33 cellular contexts compared by ENCODE assay signal in the genomic region with DNA sequence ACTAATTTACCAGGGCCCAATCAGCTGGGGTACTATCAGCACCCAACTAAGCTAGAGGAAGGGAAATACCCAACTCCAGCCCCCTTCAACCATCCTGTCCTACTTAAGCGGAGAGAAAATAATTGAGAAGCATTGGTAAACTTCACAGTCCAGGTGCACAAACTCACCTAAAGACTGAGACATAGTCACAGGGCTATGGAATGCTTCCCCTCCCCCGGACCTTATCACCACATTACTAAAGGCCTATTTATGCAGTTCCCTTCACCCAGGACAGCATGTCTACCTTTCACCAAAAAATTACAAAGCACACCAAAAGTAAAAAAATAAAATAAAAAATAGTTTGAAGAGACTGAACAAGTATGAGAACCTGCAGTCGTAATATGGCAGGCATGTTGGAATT.
"Had no signal": no experiment of that assay in that cellular context is flagged by ENCODE, and none has a peak within 500 bp of the region (broad histone marks: within the 10 kb centered on the region; RNA-seq: fewer than 3 reads in every experiment).

No MANE protein-coding gene starts in this region.

- ATAC-seq: activated CD8-positive, alpha-beta T cell treated with anti-CD3 and anti-CD28 coated beads for 36 hours; activated naive CD4-positive, alpha-beta T cell treated with anti-CD3 and anti-CD28 coated beads, Interleukin-2, amount 50 U/mL, for 72 hours; activated T-cell treated with anti-CD3 and anti-CD28 coated beads, Interleukin-2, amount 50 U/mL, for 4 hours; activated T-cell treated with anti-CD3 and anti-CD28 coated beads, Interleukin-2, amount 50 U/mL, for 72 hours; activated T-helper 17 cell treated with anti-CD3 and anti-CD28 coated beads, Interleukin-2, amount 50 U/mL, for 72 hours had no signal

- DNase-seq: activated CD4-positive, alpha-beta memory T cell treated with anti-CD3 and anti-CD28 coated beads for 36 hours; activated CD4-positive, alpha-beta T cell treated with anti-CD3 and anti-CD28 coated beads for 4 hours; activated CD4-positive, alpha-beta T cell treated with anti-CD3 and anti-CD28 coated beads, Interleukin-2, amount 10 ng/mL, durations not matched to agents 24 days and 14 days; activated CD4-positive, alpha-beta T cell treated with anti-CD3 and anti-CD28 coated beads, Interleukin-2, amount 50 U/mL, for 1 hour; activated CD4-positive, alpha-beta T cell treated with anti-CD3 and anti-CD28 coated beads, Interleukin-2, amount 50 U/mL, for 4 hours; activated CD4-positive, CD25-positive, alpha-beta regulatory T cell treated with anti-CD3 and anti-CD28 coated beads, Interleukin-2, amount 50 U/mL, for 72 hours; activated CD8-positive, alpha-beta memory T cell treated with anti-CD3 and anti-CD28 coated beads, Interleukin-2, amount 50 U/mL, for 4 hours; activated CD8-positive, alpha-beta T cell treated with anti-CD3 and anti-CD28 coated beads for 36 hours; activated effector memory CD4-positive, alpha-beta T cell treated with anti-CD3 and anti-CD28 coated beads, Interleukin-2, amount 50 U/mL, for 16 hours; activated gamma-delta T cell treated with Interleukin-2 at 50 U/mL for 16 hours; activated naive CD4-positive, alpha-beta T cell; activated naive CD4-positive, alpha-beta T cell treated with anti-CD3 and anti-CD28 coated beads for 36 hours; activated naive CD4-positive, alpha-beta T cell treated with anti-CD3 and anti-CD28 coated beads, Interleukin-2, amount 50 U/mL, for 16 hours; activated naive CD8-positive, alpha-beta T cell treated with anti-CD3 and anti-CD28 coated beads for 36 hours; activated T-cell treated with anti-CD3 and anti-CD28 coated beads for 4 hours; activated T-cell treated with anti-CD3 and anti-CD28 coated beads, Interleukin-2, amount 50 U/mL, for 1 hour; activated T-cell treated with anti-CD3 and anti-CD28 coated beads, Interleukin-2, amount 50 U/mL, for 4 hours; activated T-cell treated with anti-CD3 and anti-CD28 coated beads, Interleukin-2, amount 50 U/mL, for 72 hours; amniotic stem cell; aorta; caudate nucleus; cerebellar nuclear complex; T-helper 1 cell; T-helper 2 cell; T-helper 9 cell had no signal

- FAIRE-seq: astrocyte, bronchial epithelial cell, TTC549 had no signal

- H3K36me3 ChIP-seq: adrenal gland, cardiac muscle cell had no signal

- H3K27me3 ChIP-seq: adrenal gland, cardiac muscle cell had no signal

- H3K9me3 ChIP-seq: adrenal gland had no signal

- H3K27ac ChIP-seq: adrenal gland, cardiac muscle cell, VCaP had no signal

- H3K4me1 ChIP-seq: adrenal gland had no signal

- H3K4me3 ChIP-seq: adrenal gland, cardiac muscle cell had no signal
